In the genomic region with DNA sequence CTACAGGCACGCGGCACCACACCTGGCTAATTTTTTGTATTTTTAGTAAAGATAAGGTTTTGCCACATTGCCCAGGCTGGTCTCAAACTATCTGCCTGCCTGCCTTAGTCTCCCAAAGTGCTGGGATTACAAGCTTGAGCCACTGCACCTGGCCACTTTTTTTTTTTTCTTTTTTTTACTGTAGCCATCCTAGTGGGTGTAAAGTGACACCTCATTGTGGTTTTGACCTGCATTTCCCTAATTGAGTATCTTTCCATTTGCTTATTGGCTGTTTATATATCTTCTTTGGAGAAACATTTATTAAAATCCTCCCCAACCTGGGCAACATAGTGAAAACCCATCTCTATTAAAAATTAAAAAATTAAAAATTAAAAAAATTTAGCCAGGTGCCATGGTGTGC, we compare ENCODE assay signal across 22 cellular contexts.
"Had no signal": no experiment of that assay in that cellular context is flagged by ENCODE, and none has a peak within 500 bp of the region (broad histone marks: within the 10 kb centered on the region; RNA-seq: fewer than 3 reads in every experiment).

No MANE protein-coding gene starts in this region.

- H3K9me3 Mint-ChIP-seq: activated naive CD4-positive, alpha-beta T cell treated with anti-CD3 and anti-CD28 coated beads, Interleukin-2, amount 50 U/mL, for 72 hours; activated T-helper 2 cell treated with anti-CD3 and anti-CD28 coated beads, Interferon-gamma antibody, Interleukin-2, Interleukin-4, amounts not matched to agents 10 μg/mL and 5 μg/mL and 100 μg/mL, durations not matched to agents 14 hours and 24 hours and 36 hours; nephron had no signal

- H3K9me3 ChIP-seq: adrenal gland, body of pancreas, colonic mucosa, left lung, lower lobe of right lung, mucosa of descending colon, spleen, stomach, thyroid gland, upper lobe of left lung had no signal

- H3K4me3 Mint-ChIP-seq: nephron had no signal

- H3K27ac Mint-ChIP-seq: activated T-helper 2 cell treated with anti-CD3 and anti-CD28 coated beads, Interferon-gamma antibody, Interleukin-2, Interleukin-4, amounts not matched to agents 10 μg/mL and 5 μg/mL and 100 μg/mL, durations not matched to agents 14 hours and 24 hours and 36 hours had no signal

- H3K36me3 Mint-ChIP-seq: activated naive CD4-positive, alpha-beta T cell treated with anti-CD3 and anti-CD28 coated beads, Interleukin-2, amount 50 U/mL, for 72 hours had no signal

- H3K4me1 ChIP-seq: colonic mucosa had no signal

- H3K4me3 ChIP-seq: adrenal gland, body of pancreas, colonic mucosa, left lung, lower lobe of right lung, mucosa of descending colon, spleen, stomach, thyroid gland, upper lobe of left lung had no signal

- H3K36me3 ChIP-seq: adrenal gland, colonic mucosa, left lung, lower lobe of right lung, spleen, stomach, thyroid gland, upper lobe of left lung had no signal

- DNase-seq: activated CD4-positive, alpha-beta T cell treated with anti-CD3 and anti-CD28 coated beads, Interleukin-2, amount 50 U/mL, for 1 hour; activated CD4-positive, CD25-positive, alpha-beta regulatory T cell treated with anti-CD3 and anti-CD28 coated beads, Interleukin-2, amount 50 U/mL, for 72 hours; adrenal gland; aorta; body of pancreas; colonic mucosa; effector CD8-positive, alpha-beta T cell; glutamatergic neuron; left lung; lower lobe of right lung; mesenchymal stem cell; mucosa of descending colon; posterior cingulate gyrus; right cardiac atrium; spleen; stomach; T-helper 2 cell; thyroid gland; upper lobe of left lung had no signal

- ATAC-seq: body of pancreas, left lung, lower lobe of right lung, mucosa of descending colon, right cardiac atrium had no signal

- H3K27me3 ChIP-seq: adrenal gland, body of pancreas, colonic mucosa, left lung, spleen, stomach, thyroid gland, upper lobe of left lung had no signal

- H3K27ac ChIP-seq: adrenal gland, body of pancreas, colonic mucosa, left lung, lower lobe of right lung, spleen, stomach, thyroid gland, upper lobe of left lung had no signal
